In genomic region chr6:42226251-42227143, GRCh38 we compare ENCODE assay signal across 9 cellular contexts. TPM values are rescaled to one million over a fixed set of nuclear protein-coding genes. Genes with fewer than 3 reads are reported as not detected.
DNase-seq lines count a peak whose midpoint lies in the region; ATAC-seq and TF ChIP-seq lines count a peak whose summit lies in the region.
"Had no signal": no experiment of that assay in that cellular context is flagged by ENCODE, and none has a peak within 500 bp of the region (broad histone marks: within the 10 kb centered on the region; RNA-seq: fewer than 3 reads in every experiment).

No MANE protein-coding gene starts in this region.

- DNase-seq in AG04450 (ENCODE audit: low read depth, low spot score) (peak; percentile 38), HuH-7.5 (ENCODE audit: low spot score) (peak; percentile 61), breast epithelium (ENCODE audit: low spot score in 2 of 2) (peak in 1 of 2 donors; percentile 41), lower lobe of right lung (no peak), NCI-H510A (lab: John Stamatoyannopoulos, UW) (no peak), Right ventricle myocardium superior (no peak)
- no peak for DNase-seq in stimulated activated CD4-positive, alpha-beta T cell treated with anti-CD3 and anti-CD28 coated beads, Interleukin-2, amount 100 ng/mL, for 24 hours

- H3K9me3 ChIP-seq in AG04450 (ENCODE audit: control insufficient read depth, insufficient read depth, low read length) (no peaks in the 10 kb centered on the region), breast epithelium (no peaks in the 10 kb centered on the region), lower lobe of right lung (no peaks in the 10 kb centered on the region)

- H3K27me3 ChIP-seq in AG04450 (ENCODE audit: control insufficient read depth, insufficient read depth, low read length), result no peaks in the 10 kb centered on the region
- H3K27me3 ChIP-seq in breast epithelium, result no peaks in the 10 kb centered on the region
- H3K27me3 ChIP-seq in lower lobe of right lung (ENCODE audit: low read depth), result no peaks in the 10 kb centered on the region

- no peaks in the 10 kb centered on the region for H3K36me3 ChIP-seq in breast epithelium
- peaks cover 24% of the 10 kb centered on the region for H3K36me3 ChIP-seq in lower lobe of right lung

- intact Hi-C loops in breast epithelium (cut with DNase I; ENCODE audit: low total_unique reads), result no loop called here
- intact Hi-C loops in lower lobe of right lung (cut with DNase I), result no loop called here
- intact Hi-C loops in Right ventricle myocardium superior (cut with DNase I), result no loop called here

- H3K4me1 ChIP-seq in breast epithelium (no peaks in the 10 kb centered on the region), lower lobe of right lung (peaks cover 9% of the 10 kb centered on the region)

- TF ChIP-seq POLR2A in breast epithelium (IDR thresholded peaks at IDR 0.05), result no peak

- TF ChIP-seq CTCF in AG04450 (IDR thresholded peaks at IDR 0.05; ENCODE audit: low read depth, low read length), result no peak
- no peak for TF ChIP-seq CTCF in breast epithelium (IDR thresholded peaks at IDR 0.05)
- TF ChIP-seq CTCF in lower lobe of right lung (IDR thresholded peaks at IDR 0.05), result no peak

- CTCF ChIA-PET in AG04450 (lab: Charles Lee), result interaction anchor here (2.3 to 4.6 kb wide), 3 partner anchors 12 to 321 kb away, joined by 10 to 45 read pairs (median 14); no protein-coding TSS in a partner anchor

- ATAC-seq in lower lobe of right lung (peak; percentile 42 to 58), GM18520 (IDR thresholded peaks at IDR 0.05; ENCODE audit: unreplicated experiment) (no peak), Right ventricle myocardium superior (ENCODE audit: poor library complexity) (no peak)

- POLR2A ChIA-PET in AG04450 (lab: Yijun Ruan, JAX), result interaction anchor here (0.6 to 1.6 kb wide), 2 partner anchors 177 to 226 kb away, joined by 5 to 6 read pairs; no protein-coding TSS in a partner anchor

- peak overlapping the region; percentile 17 for H3K4me3 ChIP-seq in AG04450 (ENCODE audit: low read depth, low read length)
- peak overlapping the region in 1 of 3 donors; percentile 9 for H3K4me3 ChIP-seq in breast epithelium
- H3K4me3 ChIP-seq in lower lobe of right lung, result no peak overlapping the region

- H3K27ac ChIP-seq in AG04450 (ENCODE audit: low read depth, low read length) (peak overlapping the region; percentile 66), breast epithelium (peak overlapping the region; percentile 54 to 90), lower lobe of right lung (peak overlapping the region; percentile 44)
- H3K27ac ChIP-seq: VCaP had no signal

RNA-seq across cellular contexts. Expression of gene MRPS10, which starts 8.8 kb away (rescaled TPM):
- 45.4 and 63.2 TPM in 2 replicates for polyA plus RNA-seq in AG04450 (2011; rRNA removed)
- polyA minus RNA-seq in AG04450 (2011; rRNA and poly(A)+ RNA removed), result 10.4 and 17.6 TPM in 2 replicates
- total RNA-seq in breast epithelium, result 10 to 100 TPM; 25.6 to 37.0 (median 33.4) TPM
- 23.6 TPM for total RNA-seq in lower lobe of right lung
- total RNA-seq in Right ventricle myocardium superior, result 57.0 TPM

RNA-seq across cellular contexts. Expression of gene GUCA1B, which starts 31.7 kb away (rescaled TPM):
- 0.21 and 0.40 TPM in 2 replicates for polyA plus RNA-seq in AG04450 (2011; rRNA removed)
- polyA minus RNA-seq in AG04450 (2011; rRNA and poly(A)+ RNA removed), result 0.39 and 0.46 TPM in 2 replicates
- 1 to 10 TPM; 1.1 to 2.9 (median 1.5) TPM for total RNA-seq in breast epithelium
- total RNA-seq in lower lobe of right lung, result 0.80 TPM
- total RNA-seq in Right ventricle myocardium superior, result 0.46 TPM

RNA-seq across cellular contexts. Expression of gene GUCA1A, which starts 53.3 kb away (rescaled TPM):
- polyA plus RNA-seq in AG04450 (2011; rRNA removed), result 1.5 and 1.9 TPM in 2 replicates
- polyA minus RNA-seq in AG04450 (2011; rRNA and poly(A)+ RNA removed), result 0.26 and 0.87 TPM in 2 replicates
- not detected for total RNA-seq in breast epithelium
- total RNA-seq in lower lobe of right lung, result not detected
- not detected for total RNA-seq in Right ventricle myocardium superior

Comparison
In these comparisons a context has a peak if more than half of its experiments do, and no peak if none do; other contexts are left out.
1. DNase-seq: peak in AG04450 (single experiment) and HuH-7.5 (single experiment); none in lower lobe of right lung (single experiment), NCI-H510A (single experiment), stimulated activated CD4-positive, alpha-beta T cell treated with anti-CD3 and anti-CD28 coated beads, Interleukin-2, amount 100 ng/mL, for 24 hours (0 of 2) and Right ventricle myocardium superior (single experiment).
2. ATAC-seq: peak in lower lobe of right lung (2 of 2); none in GM18520 (single experiment) and Right ventricle myocardium superior (single experiment).
3. Peak in every context shown above with its lines, with median percentiles within 50 percentile points of each other: H3K27ac ChIP-seq.